8 cellular contexts compared by ENCODE assay signal in the genomic region with DNA sequence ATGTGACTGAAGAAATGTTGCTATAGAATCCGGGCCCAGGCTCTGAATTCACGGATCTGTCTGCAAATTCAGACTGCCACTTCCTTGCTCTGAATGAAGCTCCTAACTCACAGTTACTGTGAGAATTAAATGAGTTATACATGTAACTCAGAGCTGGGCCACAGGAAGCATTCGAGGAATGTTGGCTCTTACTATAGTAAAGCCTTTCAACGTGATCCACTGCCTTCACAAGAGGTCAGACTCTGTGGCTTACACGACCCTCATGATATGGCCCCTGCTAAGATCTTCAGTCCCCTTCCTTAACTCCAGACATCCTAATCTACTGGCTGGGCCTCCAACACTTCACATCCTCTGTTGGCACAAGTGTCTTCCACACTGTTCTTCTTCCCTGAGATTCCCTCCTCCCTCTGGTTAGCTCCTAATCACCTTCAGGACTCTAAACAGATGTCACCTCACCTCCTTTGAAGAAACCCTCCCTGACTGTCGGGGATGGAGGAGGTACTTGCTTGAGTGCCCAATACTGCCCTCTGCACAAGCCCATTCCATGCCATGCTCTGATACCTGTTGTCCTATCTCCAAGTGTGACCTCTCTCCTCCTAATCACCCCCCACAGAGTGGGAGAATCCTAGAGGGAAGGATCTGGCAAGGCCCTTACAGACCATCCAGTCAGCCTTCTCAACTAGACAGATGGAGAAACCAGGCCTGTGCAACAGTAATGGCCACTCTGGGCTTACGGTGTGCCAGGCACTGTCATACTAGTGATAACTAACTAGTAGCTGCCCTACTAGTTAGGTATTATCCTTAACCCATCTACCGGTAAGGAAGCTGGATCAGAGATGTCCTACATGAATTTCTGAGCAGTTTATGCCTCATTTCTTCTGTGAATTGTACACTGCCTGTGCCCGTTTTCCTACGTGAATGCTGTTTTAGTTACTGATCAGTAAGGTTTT. TPM values are rescaled to one million over a fixed set of nuclear protein-coding genes. Genes with fewer than 3 reads are reported as not detected.
DNase-seq lines count a peak whose midpoint lies in the region; ATAC-seq and TF ChIP-seq lines count a peak whose summit lies in the region.

No MANE protein-coding gene starts in this region.

- TF ChIP-seq CTCF in Panc1 (IDR thresholded peaks at IDR 0.05) = no peak
- no peak for TF ChIP-seq CTCF in epithelial cell of proximal tubule (conservative IDR thresholded peaks at IDR 0.05; ENCODE audit: low read depth, low read length)
- TF ChIP-seq CTCF in ovary (IDR thresholded peaks at IDR 0.05) = no peak

- in situ Hi-C loops in Panc1 (cut with HindIII; ENCODE audit: low pct_unique_long_range_greater_than_20kb, low sequenced_read_pairs) = no loop called here

- H3K4me3 ChIP-seq in Panc1 (ENCODE audit: low read depth in 2 of 2, low read length in 2 of 2) (peak overlapping the region; percentile 81 to 85), epithelial cell of proximal tubule (ENCODE audit: low read depth, low read length) (peak overlapping the region; percentile 84), ovary (peak overlapping the region; percentile 98)

- CTCF ChIA-PET in Panc1 (lab: Charles Lee) = no interaction called here

- peak overlapping the region; percentile 86 for H3K27ac ChIP-seq in Panc1 (ENCODE audit: low read length)
- no peak overlapping the region for H3K27ac ChIP-seq in ovary

- H3K9me3 ChIP-seq in Panc1 (ENCODE audit: control insufficient read depth, insufficient read depth, low read depth, low read length) = no peaks in the 10 kb centered on the region
- H3K9me3 ChIP-seq in ovary = no peaks in the 10 kb centered on the region

- H3K27me3 ChIP-seq in Panc1 (ENCODE audit: control insufficient read depth, insufficient read depth, low read length) (no peaks in the 10 kb centered on the region), ovary (no peaks in the 10 kb centered on the region)

- DNase-seq in EH (ENCODE audit: low read depth) (peak; percentile 66), Panc1 (ENCODE audit: low read depth, low spot score) (no peak), epithelial cell of proximal tubule (ENCODE audit: low read depth) (no peak), ovary (no peak), NCI-H2029 (lab: John Stamatoyannopoulos, UW) (no peak), occipital lobe (lab: John Stamatoyannopoulos, UW) (no peak), Kasumi-1 (lab: John Stamatoyannopoulos, UW) (no peak)
- DNase-seq in stimulated activated CD8-positive, alpha-beta memory T cell treated with anti-CD3 and anti-CD28 coated beads, Interleukin-4, amount 100 ng/mL, for 48 hours = no peak

- ATAC-seq in Panc1 = no peak

- POLR2A ChIA-PET in Panc1 (lab: Charles Lee) = no interaction called here

- no peak for TF ChIP-seq POLR2A in ovary (IDR thresholded peaks at IDR 0.05)

- WGBS in ovary, 3 donors = 45 to 53% (median 51%) methylated on average over 10 of the region's 10 CpGs

- intact Hi-C loops in Panc1 (cut with micrococcal nuclease; ENCODE audit: unreplicated experiment) (no loop called here), ovary (cut with DNase I) (no loop called here)

- H3K4me1 ChIP-seq in Panc1 (ENCODE audit: control insufficient read depth, insufficient read depth, low read length) (peaks cover 4% of the 10 kb centered on the region; the same call in 1 of the 2 replicates), ovary (ENCODE audit: insufficient read depth) (peaks cover 9% of the 10 kb centered on the region)

- no peak for TF ChIP-seq EP300 in ovary (IDR thresholded peaks at IDR 0.05)

- no TSS peak for BruUV-seq in Panc1 (replicated peaks; lab: Mats Ljungman, UMichigan)

- H3K36me3 ChIP-seq in Panc1 (ENCODE audit: control insufficient read depth, insufficient read depth, low read length) = peaks cover 22% of the 10 kb centered on the region
- no peaks in the 10 kb centered on the region for H3K36me3 ChIP-seq in ovary

RNA-seq across cellular contexts. Expression of a gene that starts 1.3 kb away (rescaled TPM):
- total RNA-seq in Panc1 (2021; ENCODE audit: unreplicated experiment) (26.2 TPM), epithelial cell of proximal tubule (22.9 and 23.2 TPM in 2 replicates), ovary (10 to 100 TPM; 12.5 to 34.5 (median 21.3) TPM), occipital lobe (67.1 TPM)
- polyA plus RNA-seq in Panc1 (2012; ENCODE audit: insufficient read length) = 20.2 TPM
- polyA plus RNA-seq in ovary = 10 to 100 TPM in 1 of 2 donors, 1 to 10 TPM in 1; 9.1 to 20.6 TPM

RNA-seq across cellular contexts. Expression of a gene that starts 11.0 kb away (rescaled TPM):
- total RNA-seq in Panc1 (2021; ENCODE audit: unreplicated experiment) (16.3 TPM), epithelial cell of proximal tubule (49.9 and 55.7 TPM in 2 replicates), ovary (10 to 100 TPM; 38.9 to 99.9 (median 56.1) TPM), occipital lobe (59.6 TPM)
- polyA plus RNA-seq in Panc1 (2012; ENCODE audit: insufficient read length) = 19.9 TPM
- 10 to 100 TPM; 62.3 to 81.0 TPM for polyA plus RNA-seq in ovary

RNA-seq across cellular contexts. Expression of a gene that starts 34.3 kb away (rescaled TPM):
- total RNA-seq in Panc1 (2021; ENCODE audit: unreplicated experiment) = 15.9 TPM
- polyA plus RNA-seq in Panc1 (2012; ENCODE audit: insufficient read length) = 10.6 TPM
- 1.7 and 2.5 TPM in 2 replicates for total RNA-seq in epithelial cell of proximal tubule
- 1 to 10 TPM in 6 of 7 donors, under 1 TPM in 1; 0.99 to 5.6 (median 1.1) TPM for total RNA-seq in ovary
- polyA plus RNA-seq in ovary = 1 to 10 TPM; 1.1 to 1.2 TPM
- 2.2 TPM for total RNA-seq in occipital lobe

RNA-seq across cellular contexts. Expression of a gene that starts 34.5 kb away (rescaled TPM):
- total RNA-seq in Panc1 (2021; ENCODE audit: unreplicated experiment) = 24.1 TPM
- 21.0 TPM for polyA plus RNA-seq in Panc1 (2012; ENCODE audit: insufficient read length)
- total RNA-seq in epithelial cell of proximal tubule = 4.5 and 9.2 TPM in 2 replicates
- total RNA-seq in ovary = 1 to 10 TPM; 3.6 to 7.0 (median 4.9) TPM
- polyA plus RNA-seq in ovary = under 1 TPM; 0.85 to 0.88 TPM
- total RNA-seq in occipital lobe = 1.4 TPM
